Comparison of ENCODE assay signal across 22 cellular contexts in the genomic region with DNA sequence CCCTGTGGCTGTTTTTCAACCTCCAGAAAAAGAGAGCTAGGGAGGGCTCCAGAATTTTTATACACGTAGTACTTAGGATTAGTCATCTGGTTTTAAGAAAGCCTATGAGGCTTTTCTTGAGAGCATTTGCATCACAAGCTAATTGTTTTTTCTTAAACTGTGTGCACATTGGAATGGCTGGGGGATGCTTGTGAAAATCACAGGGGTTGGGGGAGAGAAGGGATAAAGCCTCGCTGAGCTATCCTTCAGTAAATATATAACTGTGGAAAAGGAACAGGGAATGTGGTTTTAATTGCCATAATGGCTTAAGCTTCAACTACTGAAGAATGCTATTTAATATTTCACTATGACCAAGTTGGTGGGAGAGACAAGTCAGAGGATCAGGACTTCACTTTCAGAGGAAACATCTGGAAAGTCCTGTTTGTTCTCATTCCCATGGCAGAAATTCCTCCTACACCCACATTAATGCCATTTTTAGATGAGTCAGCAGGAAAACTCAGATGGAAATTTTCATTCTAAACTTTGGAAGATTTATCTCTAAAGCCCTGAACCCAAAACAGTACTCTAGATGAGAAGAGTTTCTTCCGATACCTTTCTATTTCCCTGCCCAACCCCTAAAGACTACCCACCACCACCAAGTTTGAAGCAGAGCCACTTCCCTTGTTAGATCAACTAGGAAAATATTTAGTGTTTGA.
"Had no signal": no experiment of that assay in that cellular context is flagged by ENCODE, and none has a peak within 500 bp of the region (broad histone marks: within the 10 kb centered on the region; RNA-seq: fewer than 3 reads in every experiment).

No MANE protein-coding gene starts in this region.

- H3K27me3 Mint-ChIP-seq: activated CD8-positive, alpha-beta T cell treated with anti-CD3 and anti-CD28 coated beads for 36 hours; activated naive CD4-positive, alpha-beta T cell treated with anti-CD3 and anti-CD28 coated beads, Interleukin-2, amount 10 ng/mL, durations not matched to agents 7 days and 5 days; activated naive CD8-positive, alpha-beta T cell treated with anti-CD3 and anti-CD28 coated beads, Interleukin-2, amount 50 U/mL, for 24 hours; memory B cell; naive thymus-derived CD4-positive, alpha-beta T cell; stimulated activated naive B cell treated with anti-CD40 and anti-IgM and Interleukin-4, amounts not matched to agents 10 μg/mL and 1 μg/mL and 100 μg/mL, for 72 hours; T-cell had no signal

- H3K4me1 ChIP-seq: breast epithelium, psoas muscle, uterus had no signal

- H3K9me3 ChIP-seq: ovary, psoas muscle, uterus had no signal

- H3K27ac Mint-ChIP-seq: activated CD8-positive, alpha-beta T cell treated with anti-CD3 and anti-CD28 coated beads for 36 hours; activated naive CD4-positive, alpha-beta T cell treated with anti-CD3 and anti-CD28 coated beads, Interleukin-2, amount 10 ng/mL, durations not matched to agents 7 days and 5 days; activated naive CD8-positive, alpha-beta T cell treated with anti-CD3 and anti-CD28 coated beads, Interleukin-2, amount 50 U/mL, for 24 hours; memory B cell; naive thymus-derived CD4-positive, alpha-beta T cell; stimulated activated naive B cell treated with anti-CD40 and anti-IgM and Interleukin-4, amounts not matched to agents 10 μg/mL and 1 μg/mL and 100 μg/mL, for 72 hours; T-cell had no signal

- H3K4me3 Mint-ChIP-seq: activated CD8-positive, alpha-beta T cell treated with anti-CD3 and anti-CD28 coated beads for 36 hours; activated naive CD4-positive, alpha-beta T cell treated with anti-CD3 and anti-CD28 coated beads, Interleukin-2, amount 10 ng/mL, durations not matched to agents 7 days and 5 days; activated naive CD8-positive, alpha-beta T cell treated with anti-CD3 and anti-CD28 coated beads, Interleukin-2, amount 50 U/mL, for 24 hours; activated T-cell treated with anti-CD3 and anti-CD28 coated beads, Interleukin-2, amount 50 U/mL, for 4 hours; memory B cell; naive thymus-derived CD4-positive, alpha-beta T cell; stimulated activated naive B cell treated with anti-CD40 and anti-IgM and Interleukin-4, amounts not matched to agents 10 μg/mL and 1 μg/mL and 100 μg/mL, for 72 hours; T-cell had no signal

- ATAC-seq: activated CD8-positive, alpha-beta T cell treated with anti-CD3 and anti-CD28 coated beads for 36 hours; activated naive CD8-positive, alpha-beta T cell treated with anti-CD3 and anti-CD28 coated beads, Interleukin-2, amount 50 U/mL, for 24 hours; activated T-cell treated with anti-CD3 and anti-CD28 coated beads, Interleukin-2, amount 50 U/mL, for 4 hours; left ventricle myocardium superior; naive thymus-derived CD4-positive, alpha-beta T cell; psoas muscle; sciatic nerve; SK-N-SH treated with all-trans-retinoic acid at 6 μM for 48 hours; stimulated activated naive B cell treated with anti-CD40 and anti-IgM and Interleukin-4, amounts not matched to agents 10 μg/mL and 1 μg/mL and 100 μg/mL, for 72 hours; T-cell had no signal

- H3K4me1 Mint-ChIP-seq: activated naive CD4-positive, alpha-beta T cell treated with anti-CD3 and anti-CD28 coated beads, Interleukin-2, amount 10 ng/mL, durations not matched to agents 7 days and 5 days; activated naive CD8-positive, alpha-beta T cell treated with anti-CD3 and anti-CD28 coated beads, Interleukin-2, amount 50 U/mL, for 24 hours; memory B cell; naive thymus-derived CD4-positive, alpha-beta T cell; stimulated activated naive B cell treated with anti-CD40 and anti-IgM and Interleukin-4, amounts not matched to agents 10 μg/mL and 1 μg/mL and 100 μg/mL, for 72 hours; T-cell had no signal

- H3K4me3 ChIP-seq: breast epithelium, ovary, psoas muscle, uterus had no signal

- DNase-seq: activated CD4-positive, alpha-beta T cell treated with anti-CD3 and anti-CD28 coated beads for 48 hours; activated CD4-positive, CD25-positive, alpha-beta regulatory T cell; activated CD8-positive, alpha-beta T cell treated with anti-CD3 and anti-CD28 coated beads for 36 hours; activated naive CD4-positive, alpha-beta T cell treated with anti-CD3 and anti-CD28 coated beads, Interleukin-2, amount 10 ng/mL, durations not matched to agents 7 days and 5 days; activated naive CD8-positive, alpha-beta T cell treated with anti-CD3 and anti-CD28 coated beads, Interleukin-2, amount 50 U/mL, for 24 hours; activated T-cell treated with anti-CD3 and anti-CD28 coated beads, Interleukin-2, amount 50 U/mL, for 4 hours; anterior cingulate cortex; cerebellar nuclear complex; effector CD4-positive, alpha-beta T cell; foreskin fibroblast; head of caudate nucleus; left ventricle myocardium superior; naive thymus-derived CD4-positive, alpha-beta T cell; ovary; psoas muscle; stimulated activated naive B cell treated with anti-CD40 and anti-IgM and Interleukin-4, amounts not matched to agents 10 μg/mL and 1 μg/mL and 100 μg/mL, for 72 hours; T-cell; uterus had no signal

- H3K36me3 Mint-ChIP-seq: activated naive CD4-positive, alpha-beta T cell treated with anti-CD3 and anti-CD28 coated beads, Interleukin-2, amount 10 ng/mL, durations not matched to agents 7 days and 5 days; memory B cell; naive thymus-derived CD4-positive, alpha-beta T cell; stimulated activated naive B cell treated with anti-CD40 and anti-IgM and Interleukin-4, amounts not matched to agents 10 μg/mL and 1 μg/mL and 100 μg/mL, for 72 hours; T-cell had no signal

- H3K27me3 ChIP-seq: breast epithelium, ovary, uterus had no signal

- H3K27ac ChIP-seq: ovary, psoas muscle, uterus had no signal

- H3K36me3 ChIP-seq: breast epithelium, ovary, uterus had no signal
